Comparison of ENCODE assay signal across 22 cellular contexts in genomic region chr9:90307177-90307833, GRCh38.
DNase-seq lines count a peak whose midpoint lies in the region; ATAC-seq and TF ChIP-seq lines count a peak whose summit lies in the region.
"Had no signal": no experiment of that assay in that cellular context is flagged by ENCODE, and none has a peak within 500 bp of the region (broad histone marks: within the 10 kb centered on the region; RNA-seq: fewer than 3 reads in every experiment).

No MANE protein-coding gene starts in this region.

- DNase-seq in COR-L47 (lab: John Stamatoyannopoulos, UW) (peak; percentile 60), NCI-H1417 treated with DMSO at 0.1 percent for 48 hours (lab: John Stamatoyannopoulos, UW) (peak; percentile 59), NCI-H345 treated with DMSO at 0.1 percent for 48 hours (lab: John Stamatoyannopoulos, UW; ENCODE audit: unreplicated experiment) (peak; percentile 61), hepatocyte (ENCODE audit: low spot score) (peak; percentile 48), NOMO-1 (lab: John Stamatoyannopoulos, UW; ENCODE audit: unreplicated experiment in 2 of 2) (no peak)
- no peak for DNase-seq in activated T-cell treated with anti-CD3 and anti-CD28 coated beads, Interleukin-2, amount 50 U/mL, for 1 hour
- DNase-seq: ACHN; activated CD4-positive, alpha-beta T cell treated with anti-CD3 and anti-CD28 coated beads for 1 hour; activated CD8-positive, alpha-beta memory T cell treated with anti-CD3 and anti-CD28 coated beads, Interleukin-2, amount 50 U/mL, for 4 hours; CD8-positive, alpha-beta T cell; central memory CD4-positive, alpha-beta T cell; endodermal cell; naive B cell; NCI-H510A treated with DMSO at 0.1 percent for 48 hours; stimulated activated CD4-positive, alpha-beta T cell treated with anti-CD3 and anti-CD28 coated beads, Interleukin-1b, Interleukin-23, amount 100 ng/mL, for 48 hours; T-helper 2 cell had no signal

- peaks cover 19% of the 10 kb centered on the region for H3K4me1 ChIP-seq in hepatocyte (ENCODE audit: insufficient read depth)

- no peaks in the 10 kb centered on the region for H3K9me2 ChIP-seq in hepatocyte (replicated peaks; ENCODE audit: insufficient read depth)

- peak overlapping the region; percentile 67 for H3K27ac ChIP-seq in hepatocyte
- H3K27ac ChIP-seq: HL-60, RWPE1 had no signal

- H2AFZ ChIP-seq in hepatocyte: no peak overlapping the region

- no peaks in the 10 kb centered on the region for H4K20me1 ChIP-seq in hepatocyte (ENCODE audit: insufficient read depth, poor library complexity, severe bottlenecking)

- H3K9me3 ChIP-seq in hepatocyte (ENCODE audit: low read depth): no peaks in the 10 kb centered on the region

- H3K4me2 ChIP-seq in hepatocyte: no peak overlapping the region

- no peaks in the 10 kb centered on the region for H3K36me3 ChIP-seq in hepatocyte (replicated peaks; ENCODE audit: insufficient read depth, low read depth)

- H3K4me3 ChIP-seq in hepatocyte: no peak overlapping the region
- H3K4me3 ChIP-seq: K562 had no signal

- H3K79me2 ChIP-seq in hepatocyte: no peaks in the 10 kb centered on the region

- 56% methylated on average over 4 of the region's 4 CpGs for WGBS in hepatocyte (ENCODE audit: low lambda C conversion rate, missing lambda C conversion rate)

- ATAC-seq in GM19452 (IDR thresholded peaks at IDR 0.05; ENCODE audit: unreplicated experiment) (no peak), HG03354 (IDR thresholded peaks at IDR 0.05; ENCODE audit: poor library complexity, severe bottlenecking, unreplicated experiment) (no peak)
- ATAC-seq: CD8-positive, alpha-beta T cell; K562; left lobe of liver had no signal

- H3K27me3 ChIP-seq in hepatocyte: no peaks in the 10 kb centered on the region

- no peak for TF ChIP-seq CTCF in hepatocyte (IDR thresholded peaks at IDR 0.05; ENCODE audit: poor library complexity)

Comparison
In these comparisons a context has a peak if more than half of its experiments do, and no peak if none do; other contexts are left out.
1. DNase-seq: peak in COR-L47 (single experiment), NCI-H1417 treated with DMSO at 0.1 percent for 48 hours (single experiment), NCI-H345 treated with DMSO at 0.1 percent for 48 hours (single experiment) and hepatocyte (single experiment); none in activated T-cell treated with anti-CD3 and anti-CD28 coated beads, Interleukin-2, amount 50 U/mL, for 1 hour (single experiment) and NOMO-1 (0 of 2).